In genomic region chr6:137767465-137767864, GRCh38 we compare ENCODE assay signal across 27 cellular contexts.
DNase-seq lines count a peak whose midpoint lies in the region; ATAC-seq, FAIRE-seq and TF ChIP-seq lines count a peak whose summit lies in the region.
"Had no signal": no experiment of that assay in that cellular context is flagged by ENCODE, and none has a peak within 500 bp of the region (broad histone marks: within the 10 kb centered on the region; RNA-seq: fewer than 3 reads in every experiment).

No MANE protein-coding gene starts in this region.

- no peaks in the 10 kb centered on the region for H3K79me2 ChIP-seq in GM23248 (ENCODE audit: insufficient read depth)
- H3K79me2 ChIP-seq in keratinocyte (ENCODE audit: control insufficient read depth, insufficient read depth, low read length) = no peaks in the 10 kb centered on the region

- peak overlapping the region; percentile 87 to 99 (median 87) for H3K27ac Mint-ChIP-seq in CD4-positive, CD25-positive, alpha-beta regulatory T cell
- peak overlapping the region; percentile 87 for H3K27ac Mint-ChIP-seq in activated T-helper 17 cell treated with anti-CD3 and anti-CD28 coated beads, Interleukin-2, amount 50 U/mL, for 72 hours
- H3K27ac Mint-ChIP-seq: neural progenitor cell, progenitor cell of endocrine pancreas, type B pancreatic cell had no signal

- no peaks in the 10 kb centered on the region for H3K9me1 ChIP-seq in keratinocyte (ENCODE audit: control insufficient read depth, extremely low read depth, insufficient read depth, low read length)

- H3K4me1 Mint-ChIP-seq in CD4-positive, CD25-positive, alpha-beta regulatory T cell = peaks cover 10 to 26% (median 15%) of the 10 kb centered on the region in 4 donors
- H3K4me1 Mint-ChIP-seq in activated T-helper 17 cell treated with anti-CD3 and anti-CD28 coated beads, Interleukin-2, amount 50 U/mL, for 72 hours = peaks cover 24% of the 10 kb centered on the region
- H3K4me1 Mint-ChIP-seq: neural progenitor cell had no signal

- peaks cover 0 to 2% (median 0%) of the 10 kb centered on the region in 7 donors for H3K9me3 Mint-ChIP-seq in CD4-positive, CD25-positive, alpha-beta regulatory T cell
- peaks cover 12% of the 10 kb centered on the region for H3K9me3 Mint-ChIP-seq in activated T-helper 17 cell treated with anti-CD3 and anti-CD28 coated beads, Interleukin-2, amount 50 U/mL, for 72 hours

- H3K27me3 ChIP-seq in CD4-positive, CD25-positive, alpha-beta regulatory T cell (ENCODE audit: control insufficient read depth, insufficient read depth, low read length) = no peaks in the 10 kb centered on the region
- H3K27me3 ChIP-seq in GM23248 (replicated peaks; ENCODE audit: insufficient read depth) (no peaks in the 10 kb centered on the region), keratinocyte (ENCODE audit: control insufficient read depth, extremely low read depth, insufficient read depth, low read length) (no peaks in the 10 kb centered on the region), sigmoid colon (no peaks in the 10 kb centered on the region)
- H3K27me3 ChIP-seq: colonic mucosa, esophagus muscularis mucosa, gastrocnemius medialis, neural progenitor cell had no signal

- no peak overlapping the region for H3K4me3 Mint-ChIP-seq in CD4-positive, CD25-positive, alpha-beta regulatory T cell
- H3K4me3 Mint-ChIP-seq in activated T-helper 17 cell treated with anti-CD3 and anti-CD28 coated beads, Interleukin-2, amount 50 U/mL, for 72 hours = peak overlapping the region; percentile 73
- H3K4me3 Mint-ChIP-seq: neural progenitor cell, type B pancreatic cell had no signal

- no peaks in the 10 kb centered on the region for H3K36me3 ChIP-seq in CD4-positive, CD25-positive, alpha-beta regulatory T cell (ENCODE audit: control insufficient read depth, insufficient read depth, low read length)
- H3K36me3 ChIP-seq in GM23248 (ENCODE audit: low read depth) (no peaks in the 10 kb centered on the region), keratinocyte (ENCODE audit: control insufficient read depth in 2 of 2, extremely low read depth in 1 of 2, insufficient read depth in 2 of 2, low read length in 2 of 2) (no peaks in the 10 kb centered on the region), sigmoid colon (no peaks in the 10 kb centered on the region)
- H3K36me3 ChIP-seq: colonic mucosa, esophagus muscularis mucosa, gastrocnemius medialis, lower lobe of right lung, neural progenitor cell, WERI-Rb-1 had no signal

- no peaks in the 10 kb centered on the region for H3K27me3 Mint-ChIP-seq in CD4-positive, CD25-positive, alpha-beta regulatory T cell
- no peaks in the 10 kb centered on the region for H3K27me3 Mint-ChIP-seq in activated T-helper 17 cell treated with anti-CD3 and anti-CD28 coated beads, Interleukin-2, amount 50 U/mL, for 72 hours
- H3K27me3 Mint-ChIP-seq: type B pancreatic cell had no signal

- no peak for ATAC-seq in CD4-positive, CD25-positive, alpha-beta regulatory T cell (ENCODE audit: low read depth in 2 of 2)
- no peak for ATAC-seq in activated T-helper 17 cell treated with anti-CD3 and anti-CD28 coated beads, Interleukin-2, amount 50 U/mL, for 72 hours (replicated peaks)
- ATAC-seq in HG03045 (IDR thresholded peaks at IDR 0.05; ENCODE audit: unreplicated experiment) = no peak
- ATAC-seq: gastrocnemius medialis, sciatic nerve had no signal

- no peaks in the 10 kb centered on the region for H3K9me3 ChIP-seq in CD4-positive, CD25-positive, alpha-beta regulatory T cell (ENCODE audit: control insufficient read depth in 2 of 2, low read length in 2 of 2)
- H3K9me3 ChIP-seq in GM23248 (ENCODE audit: low read depth) (no peaks in the 10 kb centered on the region), keratinocyte (ENCODE audit: control insufficient read depth, low read depth, low read length) (no peaks in the 10 kb centered on the region), sigmoid colon (peaks cover 0 to 3% (median 0%) of the 10 kb centered on the region in 4 donors)
- H3K9me3 ChIP-seq: colonic mucosa, gastrocnemius medialis, lower lobe of right lung, mucosa of descending colon had no signal

- peak overlapping the region; percentile 68 for H3K27ac ChIP-seq in CD4-positive, CD25-positive, alpha-beta regulatory T cell (ENCODE audit: insufficient read depth, low read length, poor library complexity, severe bottlenecking)
- peak overlapping the region; percentile 11; the same call in 1 of the 2 replicates for H3K27ac ChIP-seq in GM23248
- peak overlapping the region; percentile 43 for H3K27ac ChIP-seq in keratinocyte (ENCODE audit: control insufficient read depth, insufficient read depth, low read length)
- H3K27ac ChIP-seq in sigmoid colon = no peak overlapping the region
- H3K27ac ChIP-seq: colonic mucosa, esophagus muscularis mucosa, gastrocnemius medialis, lower lobe of right lung, neural progenitor cell, RWPE1, WERI-Rb-1 had no signal

- no peak for TF ChIP-seq POLR2A in sigmoid colon (IDR thresholded peaks at IDR 0.05)

- WGBS in GM23248 (ENCODE audit: low coverage in 1 of 2, low lambda C conversion rate in 2 of 2, missing lambda C conversion rate in 2 of 2), 2 experiments = 68 to 87% methylated on average over 2 of the region's 2 CpGs
- WGBS in sigmoid colon, 2 donors = 63 to 76% methylated on average over 2 of the region's 2 CpGs

- TF ChIP-seq CTCF in keratinocyte (optimal IDR thresholded peaks at IDR 0.05 in 1 of 3, IDR thresholded peaks at IDR 0.05 in 1 of 3, conservative IDR thresholded peaks at IDR 0.05 in 1 of 3; ENCODE audit: extremely low read depth in 1 of 3, insufficient read depth in 2 of 3, low read length in 3 of 3) (no peak), sigmoid colon (IDR thresholded peaks at IDR 0.05) (no peak)

- peaks cover 15% of the 10 kb centered on the region for H3K4me1 ChIP-seq in CD4-positive, CD25-positive, alpha-beta regulatory T cell (ENCODE audit: control insufficient read depth, insufficient read depth, low read length, poor library complexity, severe bottlenecking)
- H3K4me1 ChIP-seq in GM23248 (ENCODE audit: insufficient read depth) (peaks cover 36% of the 10 kb centered on the region), keratinocyte (ENCODE audit: control insufficient read depth, extremely low read depth, insufficient read depth, low read length) (peaks cover 56% of the 10 kb centered on the region), sigmoid colon (no peaks in the 10 kb centered on the region)
- H3K4me1 ChIP-seq: colonic mucosa, esophagus muscularis mucosa, gastrocnemius medialis, lower lobe of right lung, neural progenitor cell had no signal

- no peak for FAIRE-seq in keratinocyte (lab: Jason Lieb, UNC)
- FAIRE-seq: bronchial epithelial cell, H54 had no signal

- no peak for TF ChIP-seq EP300 in sigmoid colon (IDR thresholded peaks at IDR 0.05)

- H3K4me2 ChIP-seq in GM23248 (ENCODE audit: unreplicated experiment) (no peak overlapping the region), keratinocyte (ENCODE audit: control insufficient read depth, extremely low read depth, insufficient read depth, low read depth, low read length) (no peak overlapping the region)
- H3K4me2 ChIP-seq: neural progenitor cell had no signal

- intact Hi-C loops in sigmoid colon (cut with DNase I) = no loop called here
- intact Hi-C loops in head of caudate nucleus (cut with DNase I) = no loop called here

- in situ Hi-C loops in GM23248 (cut with MboI) = no loop called here

- H4K20me1 ChIP-seq in GM23248 (ENCODE audit: insufficient read depth) (no peaks in the 10 kb centered on the region), keratinocyte (ENCODE audit: control insufficient read depth, extremely low read depth, insufficient read depth, low read length) (no peaks in the 10 kb centered on the region)

- no peak for DNase-seq in CD4-positive, CD25-positive, alpha-beta regulatory T cell
- no peak for DNase-seq in GM23248
- DNase-seq in keratinocyte (ENCODE audit: low read depth, low spot score) = no peak
- no peak for DNase-seq in sigmoid colon
- DNase-seq in stimulated activated naive CD4-positive, alpha-beta T cell treated with Interleukin-2 at 50 U/mL for 16 hours (lab: John Stamatoyannopoulos, UW) = no peak
- DNase-seq in head of caudate nucleus = no peak
- DNase-seq: activated CD4-positive, alpha-beta T cell treated with anti-CD3 and anti-CD28 coated beads, Interleukin-2, amount 50 U/mL, for 4 hours; activated gamma-delta T cell; amniotic stem cell; colonic mucosa; gastrocnemius medialis; lower lobe of right lung; mucosa of descending colon; NCI-H1092 treated with DMSO at 0.1 percent for 48 hours; NCI-H2029; NCI-H69; WERI-Rb-1 had no signal

- H3F3A ChIP-seq in GM23248 (ENCODE audit: insufficient read depth) = peaks cover 28% of the 10 kb centered on the region

- H3K9ac ChIP-seq in GM23248 = no peak overlapping the region
- H3K9ac ChIP-seq in keratinocyte (ENCODE audit: control insufficient read depth, extremely low read depth, insufficient read depth, low read length) = no peak overlapping the region
- H3K9ac ChIP-seq: neural progenitor cell had no signal

- H2AFZ ChIP-seq in GM23248 (0 out of 2 replicates have a peak overlapping the region, but pooled peaks have one; percentile 0), keratinocyte (ENCODE audit: control insufficient read depth, low read length) (no peak overlapping the region)
- H2AFZ ChIP-seq: neural progenitor cell had no signal

- no peaks in the 10 kb centered on the region for H3K9me2 ChIP-seq in GM23248 (ENCODE audit: insufficient read depth)

- dilution Hi-C loops in keratinocyte (cut with MboI; ENCODE audit: extremely low pct_ligation_motif_present, low sequenced_read_pairs) = no loop called here

- no peak overlapping the region for H3K4me3 ChIP-seq in CD4-positive, CD25-positive, alpha-beta regulatory T cell (ENCODE audit: low read depth, low read length)
- H3K4me3 ChIP-seq in GM23248 (no peak overlapping the region), keratinocyte (ENCODE audit: control insufficient read depth in 2 of 3, extremely low read depth in 1 of 3, insufficient read depth in 2 of 3, low read depth in 1 of 3, low read length in 3 of 3) (no peak overlapping the region), sigmoid colon (no peak overlapping the region)
- H3K4me3 ChIP-seq: colonic mucosa, esophagus muscularis mucosa, gastrocnemius medialis, lower lobe of right lung, mucosa of descending colon, neural progenitor cell had no signal

- H3K36me3 Mint-ChIP-seq in CD4-positive, CD25-positive, alpha-beta regulatory T cell = no peaks in the 10 kb centered on the region
- no peaks in the 10 kb centered on the region for H3K36me3 Mint-ChIP-seq in activated T-helper 17 cell treated with anti-CD3 and anti-CD28 coated beads, Interleukin-2, amount 50 U/mL, for 72 hours (ENCODE audit: low read depth)
- H3K36me3 Mint-ChIP-seq: neural progenitor cell, type B pancreatic cell had no signal

Comparison
In these comparisons a context has a peak if more than half of its experiments do, and no peak if none do; other contexts are left out.
1. H3K27ac ChIP-seq: peak in CD4-positive, CD25-positive, alpha-beta regulatory T cell (single experiment), GM23248 (single experiment) and keratinocyte (single experiment); none in sigmoid colon (0 of 4).